1 cellular context compared by ENCODE assay signal in the genomic region with DNA sequence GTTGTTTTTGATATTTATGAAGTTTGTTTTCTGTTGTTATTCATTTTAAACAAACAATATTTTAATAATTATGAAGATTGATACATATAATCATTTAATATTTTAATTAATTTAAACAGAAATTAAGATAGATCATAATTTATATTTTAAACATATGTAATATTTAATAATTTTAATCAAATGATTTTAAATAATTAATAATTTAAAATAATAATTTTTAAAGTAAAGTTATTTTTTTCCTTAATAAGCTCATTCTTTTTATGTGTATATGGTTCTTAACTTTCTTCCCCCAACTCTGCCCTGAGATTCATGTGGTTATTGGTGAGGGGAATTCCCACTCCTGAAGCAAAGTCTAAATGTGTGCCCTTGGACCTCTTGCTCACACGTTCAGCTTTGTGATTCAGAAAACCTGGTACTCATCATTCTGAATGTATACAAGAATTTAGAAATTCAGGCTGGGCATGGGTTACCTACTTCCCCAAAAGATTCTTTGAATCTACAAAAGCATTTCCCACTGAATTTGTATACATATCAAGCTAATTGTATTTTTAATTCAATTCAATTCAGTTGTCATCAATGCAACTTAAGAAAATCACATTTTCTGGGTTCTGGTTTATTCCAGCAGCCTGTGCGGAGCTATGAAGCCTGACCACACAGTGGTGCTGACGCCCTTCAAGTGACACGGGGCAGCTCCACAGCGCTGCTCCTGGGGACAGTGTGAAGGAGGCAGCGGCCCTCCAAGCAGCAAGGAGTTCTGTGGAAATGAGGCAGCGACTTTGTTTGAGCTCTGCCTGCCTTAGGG.
TF ChIP-seq lines count a peak whose summit lies in the region.

No MANE protein-coding gene starts in this region.

TF ChIP-seq in HepG2, 621 proteins besides CTCF, POLR2A, EP300 and RAD21 (continued from another document and continues in another):
- TF ChIP-seq MAFF (IDR thresholded peaks at IDR 0.05; ENCODE audit: low read depth, low read length): no peak
- TF ChIP-seq ZKSCAN8 (CRISPR knock-in tag; IDR thresholded peaks at IDR 0.05; ENCODE audit: borderline replicate concordance): 0 out of 2 replicates have a peak, but pooled peaks have one; percentile 13
- no peak for TF ChIP-seq ZNF30 (CRISPR knock-in tag; IDR thresholded peaks at IDR 0.05)
- no peak for TF ChIP-seq SETDB1 (CRISPR knock-in tag; IDR thresholded peaks at IDR 0.05; ENCODE audit: borderline replicate concordance)
- TF ChIP-seq TOE1 (CRISPR knock-in tag; IDR thresholded peaks at IDR 0.05): 0 out of 2 replicates have a peak, but pooled peaks have one; percentile 69
- TF ChIP-seq, protein P1, sequence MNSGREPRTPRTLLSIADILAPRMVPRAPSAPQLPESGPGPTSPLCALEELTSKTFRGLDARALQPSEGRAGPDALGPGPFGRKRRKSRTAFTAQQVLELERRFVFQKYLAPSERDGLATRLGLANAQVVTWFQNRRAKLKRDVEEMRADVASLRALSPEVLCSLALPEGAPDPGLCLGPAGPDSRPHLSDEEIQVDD (CRISPR knock-in tag; IDR thresholded peaks at IDR 0.05; ENCODE audit: borderline replicate concordance): no peak
- 0 out of 2 replicates have a peak, but pooled peaks have one; percentile 31 for TF ChIP-seq FOSL2 (CRISPR knock-in tag; IDR thresholded peaks at IDR 0.05)
- TF ChIP-seq, protein P2, sequence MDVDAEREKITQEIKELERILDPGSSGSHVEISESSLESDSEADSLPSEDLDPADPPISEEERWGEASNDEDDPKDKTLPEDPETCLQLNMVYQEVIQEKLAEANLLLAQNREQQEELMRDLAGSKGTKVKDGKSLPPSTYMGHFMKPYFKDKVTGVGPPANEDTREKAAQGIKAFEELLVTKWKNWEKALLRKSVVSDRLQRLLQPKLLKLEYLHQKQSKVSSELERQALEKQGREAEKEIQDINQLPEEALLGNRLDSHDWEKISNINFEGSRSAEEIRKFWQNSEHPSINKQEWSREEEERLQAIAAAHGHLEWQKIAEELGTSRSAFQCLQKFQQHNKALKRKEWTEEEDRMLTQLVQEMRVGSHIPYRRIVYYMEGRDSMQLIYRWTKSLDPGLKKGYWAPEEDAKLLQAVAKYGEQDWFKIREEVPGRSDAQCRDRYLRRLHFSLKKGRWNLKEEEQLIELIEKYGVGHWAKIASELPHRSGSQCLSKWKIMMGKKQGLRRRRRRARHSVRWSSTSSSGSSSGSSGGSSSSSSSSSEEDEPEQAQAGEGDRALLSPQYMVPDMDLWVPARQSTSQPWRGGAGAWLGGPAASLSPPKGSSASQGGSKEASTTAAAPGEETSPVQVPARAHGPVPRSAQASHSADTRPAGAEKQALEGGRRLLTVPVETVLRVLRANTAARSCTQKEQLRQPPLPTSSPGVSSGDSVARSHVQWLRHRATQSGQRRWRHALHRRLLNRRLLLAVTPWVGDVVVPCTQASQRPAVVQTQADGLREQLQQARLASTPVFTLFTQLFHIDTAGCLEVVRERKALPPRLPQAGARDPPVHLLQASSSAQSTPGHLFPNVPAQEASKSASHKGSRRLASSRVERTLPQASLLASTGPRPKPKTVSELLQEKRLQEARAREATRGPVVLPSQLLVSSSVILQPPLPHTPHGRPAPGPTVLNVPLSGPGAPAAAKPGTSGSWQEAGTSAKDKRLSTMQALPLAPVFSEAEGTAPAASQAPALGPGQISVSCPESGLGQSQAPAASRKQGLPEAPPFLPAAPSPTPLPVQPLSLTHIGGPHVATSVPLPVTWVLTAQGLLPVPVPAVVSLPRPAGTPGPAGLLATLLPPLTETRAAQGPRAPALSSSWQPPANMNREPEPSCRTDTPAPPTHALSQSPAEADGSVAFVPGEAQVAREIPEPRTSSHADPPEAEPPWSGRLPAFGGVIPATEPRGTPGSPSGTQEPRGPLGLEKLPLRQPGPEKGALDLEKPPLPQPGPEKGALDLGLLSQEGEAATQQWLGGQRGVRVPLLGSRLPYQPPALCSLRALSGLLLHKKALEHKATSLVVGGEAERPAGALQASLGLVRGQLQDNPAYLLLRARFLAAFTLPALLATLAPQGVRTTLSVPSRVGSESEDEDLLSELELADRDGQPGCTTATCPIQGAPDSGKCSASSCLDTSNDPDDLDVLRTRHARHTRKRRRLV (CRISPR knock-in tag; IDR thresholded peaks at IDR 0.05): no peak
- TF ChIP-seq, protein P3, sequence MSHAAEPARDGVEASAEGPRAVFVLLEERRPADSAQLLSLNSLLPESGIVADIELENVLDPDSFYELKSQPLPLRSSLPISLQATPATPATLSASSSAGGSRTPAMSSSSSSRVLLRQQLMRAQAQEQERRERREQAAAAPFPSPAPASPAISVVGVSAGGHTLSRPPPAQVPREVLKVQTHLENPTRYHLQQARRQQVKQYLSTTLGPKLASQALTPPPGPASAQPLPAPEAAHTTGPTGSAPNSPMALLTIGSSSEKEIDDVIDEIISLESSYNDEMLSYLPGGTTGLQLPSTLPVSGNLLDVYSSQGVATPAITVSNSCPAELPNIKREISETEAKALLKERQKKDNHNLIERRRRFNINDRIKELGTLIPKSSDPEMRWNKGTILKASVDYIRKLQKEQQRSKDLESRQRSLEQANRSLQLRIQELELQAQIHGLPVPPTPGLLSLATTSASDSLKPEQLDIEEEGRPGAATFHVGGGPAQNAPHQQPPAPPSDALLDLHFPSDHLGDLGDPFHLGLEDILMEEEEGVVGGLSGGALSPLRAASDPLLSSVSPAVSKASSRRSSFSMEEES (CRISPR knock-in tag; IDR thresholded peaks at IDR 0.05): no peak
- TF ChIP-seq KDM2A (CRISPR knock-in tag; IDR thresholded peaks at IDR 0.05; ENCODE audit: borderline replicate concordance, low read depth): peak; percentile 53; the same call in 1 of the 2 replicates
- peak; percentile 29; the same call in 1 of the 2 replicates for TF ChIP-seq THAP11 (CRISPR knock-in tag; IDR thresholded peaks at IDR 0.05)
- TF ChIP-seq, protein P4, sequence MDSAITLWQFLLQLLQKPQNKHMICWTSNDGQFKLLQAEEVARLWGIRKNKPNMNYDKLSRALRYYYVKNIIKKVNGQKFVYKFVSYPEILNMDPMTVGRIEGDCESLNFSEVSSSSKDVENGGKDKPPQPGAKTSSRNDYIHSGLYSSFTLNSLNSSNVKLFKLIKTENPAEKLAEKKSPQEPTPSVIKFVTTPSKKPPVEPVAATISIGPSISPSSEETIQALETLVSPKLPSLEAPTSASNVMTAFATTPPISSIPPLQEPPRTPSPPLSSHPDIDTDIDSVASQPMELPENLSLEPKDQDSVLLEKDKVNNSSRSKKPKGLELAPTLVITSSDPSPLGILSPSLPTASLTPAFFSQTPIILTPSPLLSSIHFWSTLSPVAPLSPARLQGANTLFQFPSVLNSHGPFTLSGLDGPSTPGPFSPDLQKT (CRISPR knock-in tag; IDR thresholded peaks at IDR 0.05; ENCODE audit: borderline replicate concordance): no peak
- no peak for TF ChIP-seq ZNF530 (CRISPR knock-in tag; IDR thresholded peaks at IDR 0.05; ENCODE audit: low read depth)
- TF ChIP-seq ZFP37 (CRISPR knock-in tag; IDR thresholded peaks at IDR 0.05; ENCODE audit: borderline replicate concordance): no peak
- TF ChIP-seq HOXA3 (CRISPR knock-in tag; IDR thresholded peaks at IDR 0.05): peak; percentile 33; the same call in 1 of the 2 replicates
- no peak for TF ChIP-seq ZNF775 (CRISPR knock-in tag; IDR thresholded peaks at IDR 0.05; ENCODE audit: borderline replicate concordance)
- TF ChIP-seq, protein P5, sequence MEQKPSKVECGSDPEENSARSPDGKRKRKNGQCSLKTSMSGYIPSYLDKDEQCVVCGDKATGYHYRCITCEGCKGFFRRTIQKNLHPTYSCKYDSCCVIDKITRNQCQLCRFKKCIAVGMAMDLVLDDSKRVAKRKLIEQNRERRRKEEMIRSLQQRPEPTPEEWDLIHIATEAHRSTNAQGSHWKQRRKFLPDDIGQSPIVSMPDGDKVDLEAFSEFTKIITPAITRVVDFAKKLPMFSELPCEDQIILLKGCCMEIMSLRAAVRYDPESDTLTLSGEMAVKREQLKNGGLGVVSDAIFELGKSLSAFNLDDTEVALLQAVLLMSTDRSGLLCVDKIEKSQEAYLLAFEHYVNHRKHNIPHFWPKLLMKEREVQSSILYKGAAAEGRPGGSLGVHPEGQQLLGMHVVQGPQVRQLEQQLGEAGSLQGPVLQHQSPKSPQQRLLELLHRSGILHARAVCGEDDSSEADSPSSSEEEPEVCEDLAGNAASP (CRISPR knock-in tag; IDR thresholded peaks at IDR 0.05; ENCODE audit: borderline replicate concordance): peak; percentile 64; the same call in 1 of the 2 replicates
- TF ChIP-seq XBP1 (CRISPR knock-in tag; IDR thresholded peaks at IDR 0.05): no peak
- TF ChIP-seq ZNF10 (CRISPR knock-in tag; IDR thresholded peaks at IDR 0.05; ENCODE audit: borderline replicate concordance, low read depth): no peak
- TF ChIP-seq SATB2 (CRISPR knock-in tag; IDR thresholded peaks at IDR 0.05): no peak
- TF ChIP-seq SRY (CRISPR knock-in tag; IDR thresholded peaks at IDR 0.05): no peak
- TF ChIP-seq, protein P6, sequence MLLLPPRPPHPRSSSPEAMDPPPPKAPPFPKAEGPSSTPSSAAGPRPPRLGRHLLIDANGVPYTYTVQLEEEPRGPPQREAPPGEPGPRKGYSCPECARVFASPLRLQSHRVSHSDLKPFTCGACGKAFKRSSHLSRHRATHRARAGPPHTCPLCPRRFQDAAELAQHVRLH (CRISPR knock-in tag; IDR thresholded peaks at IDR 0.05; ENCODE audit: borderline replicate concordance, low read depth): no peak; the same call in 1 of the 2 replicates
- TF ChIP-seq ISL2 (CRISPR knock-in tag; IDR thresholded peaks at IDR 0.05): 0 out of 2 replicates have a peak, but pooled peaks have one; percentile 27
- TF ChIP-seq HDAC2 (CRISPR knock-in tag; IDR thresholded peaks at IDR 0.05): 0 out of 2 replicates have a peak, but pooled peaks have one; percentile 25
- TF ChIP-seq ZNF766 (CRISPR knock-in tag; IDR thresholded peaks at IDR 0.05; ENCODE audit: borderline replicate concordance): peak; percentile 51; the same call in 1 of the 2 replicates
- no peak for TF ChIP-seq ATF7-NPFF (CRISPR knock-in tag; IDR thresholded peaks at IDR 0.05; ENCODE audit: low read depth)
- no peak for TF ChIP-seq ZNF326 (CRISPR knock-in tag; IDR thresholded peaks at IDR 0.05; ENCODE audit: borderline replicate concordance)
- no peak for TF ChIP-seq ZNF629 (CRISPR knock-in tag; conservative IDR thresholded peaks at IDR 0.05)
- 0 out of 2 replicates have a peak, but pooled peaks have one; percentile 23 for TF ChIP-seq SMAD3 (CRISPR knock-in tag; IDR thresholded peaks at IDR 0.05)
- TF ChIP-seq ERF (CRISPR knock-in tag; IDR thresholded peaks at IDR 0.05): peak; percentile 64; the same call in 1 of the 2 replicates
- no peak for TF ChIP-seq KDM6A (CRISPR knock-in tag; IDR thresholded peaks at IDR 0.05; ENCODE audit: low read depth)
- no peak for TF ChIP-seq ZNF891 (CRISPR knock-in tag; IDR thresholded peaks at IDR 0.05)
- TF ChIP-seq, protein P7, sequence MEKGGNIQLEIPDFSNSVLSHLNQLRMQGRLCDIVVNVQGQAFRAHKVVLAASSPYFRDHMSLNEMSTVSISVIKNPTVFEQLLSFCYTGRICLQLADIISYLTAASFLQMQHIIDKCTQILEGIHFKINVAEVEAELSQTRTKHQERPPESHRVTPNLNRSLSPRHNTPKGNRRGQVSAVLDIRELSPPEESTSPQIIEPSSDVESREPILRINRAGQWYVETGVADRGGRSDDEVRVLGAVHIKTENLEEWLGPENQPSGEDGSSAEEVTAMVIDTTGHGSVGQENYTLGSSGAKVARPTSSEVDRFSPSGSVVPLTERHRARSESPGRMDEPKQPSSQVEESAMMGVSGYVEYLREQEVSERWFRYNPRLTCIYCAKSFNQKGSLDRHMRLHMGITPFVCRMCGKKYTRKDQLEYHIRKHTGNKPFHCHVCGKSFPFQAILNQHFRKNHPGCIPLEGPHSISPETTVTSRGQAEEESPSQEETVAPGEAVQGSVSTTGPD (CRISPR knock-in tag; IDR thresholded peaks at IDR 0.05): no peak
- no peak for TF ChIP-seq TBX3 (IDR thresholded peaks at IDR 0.05; ENCODE audit: borderline replicate concordance)
- TF ChIP-seq, protein P8, sequence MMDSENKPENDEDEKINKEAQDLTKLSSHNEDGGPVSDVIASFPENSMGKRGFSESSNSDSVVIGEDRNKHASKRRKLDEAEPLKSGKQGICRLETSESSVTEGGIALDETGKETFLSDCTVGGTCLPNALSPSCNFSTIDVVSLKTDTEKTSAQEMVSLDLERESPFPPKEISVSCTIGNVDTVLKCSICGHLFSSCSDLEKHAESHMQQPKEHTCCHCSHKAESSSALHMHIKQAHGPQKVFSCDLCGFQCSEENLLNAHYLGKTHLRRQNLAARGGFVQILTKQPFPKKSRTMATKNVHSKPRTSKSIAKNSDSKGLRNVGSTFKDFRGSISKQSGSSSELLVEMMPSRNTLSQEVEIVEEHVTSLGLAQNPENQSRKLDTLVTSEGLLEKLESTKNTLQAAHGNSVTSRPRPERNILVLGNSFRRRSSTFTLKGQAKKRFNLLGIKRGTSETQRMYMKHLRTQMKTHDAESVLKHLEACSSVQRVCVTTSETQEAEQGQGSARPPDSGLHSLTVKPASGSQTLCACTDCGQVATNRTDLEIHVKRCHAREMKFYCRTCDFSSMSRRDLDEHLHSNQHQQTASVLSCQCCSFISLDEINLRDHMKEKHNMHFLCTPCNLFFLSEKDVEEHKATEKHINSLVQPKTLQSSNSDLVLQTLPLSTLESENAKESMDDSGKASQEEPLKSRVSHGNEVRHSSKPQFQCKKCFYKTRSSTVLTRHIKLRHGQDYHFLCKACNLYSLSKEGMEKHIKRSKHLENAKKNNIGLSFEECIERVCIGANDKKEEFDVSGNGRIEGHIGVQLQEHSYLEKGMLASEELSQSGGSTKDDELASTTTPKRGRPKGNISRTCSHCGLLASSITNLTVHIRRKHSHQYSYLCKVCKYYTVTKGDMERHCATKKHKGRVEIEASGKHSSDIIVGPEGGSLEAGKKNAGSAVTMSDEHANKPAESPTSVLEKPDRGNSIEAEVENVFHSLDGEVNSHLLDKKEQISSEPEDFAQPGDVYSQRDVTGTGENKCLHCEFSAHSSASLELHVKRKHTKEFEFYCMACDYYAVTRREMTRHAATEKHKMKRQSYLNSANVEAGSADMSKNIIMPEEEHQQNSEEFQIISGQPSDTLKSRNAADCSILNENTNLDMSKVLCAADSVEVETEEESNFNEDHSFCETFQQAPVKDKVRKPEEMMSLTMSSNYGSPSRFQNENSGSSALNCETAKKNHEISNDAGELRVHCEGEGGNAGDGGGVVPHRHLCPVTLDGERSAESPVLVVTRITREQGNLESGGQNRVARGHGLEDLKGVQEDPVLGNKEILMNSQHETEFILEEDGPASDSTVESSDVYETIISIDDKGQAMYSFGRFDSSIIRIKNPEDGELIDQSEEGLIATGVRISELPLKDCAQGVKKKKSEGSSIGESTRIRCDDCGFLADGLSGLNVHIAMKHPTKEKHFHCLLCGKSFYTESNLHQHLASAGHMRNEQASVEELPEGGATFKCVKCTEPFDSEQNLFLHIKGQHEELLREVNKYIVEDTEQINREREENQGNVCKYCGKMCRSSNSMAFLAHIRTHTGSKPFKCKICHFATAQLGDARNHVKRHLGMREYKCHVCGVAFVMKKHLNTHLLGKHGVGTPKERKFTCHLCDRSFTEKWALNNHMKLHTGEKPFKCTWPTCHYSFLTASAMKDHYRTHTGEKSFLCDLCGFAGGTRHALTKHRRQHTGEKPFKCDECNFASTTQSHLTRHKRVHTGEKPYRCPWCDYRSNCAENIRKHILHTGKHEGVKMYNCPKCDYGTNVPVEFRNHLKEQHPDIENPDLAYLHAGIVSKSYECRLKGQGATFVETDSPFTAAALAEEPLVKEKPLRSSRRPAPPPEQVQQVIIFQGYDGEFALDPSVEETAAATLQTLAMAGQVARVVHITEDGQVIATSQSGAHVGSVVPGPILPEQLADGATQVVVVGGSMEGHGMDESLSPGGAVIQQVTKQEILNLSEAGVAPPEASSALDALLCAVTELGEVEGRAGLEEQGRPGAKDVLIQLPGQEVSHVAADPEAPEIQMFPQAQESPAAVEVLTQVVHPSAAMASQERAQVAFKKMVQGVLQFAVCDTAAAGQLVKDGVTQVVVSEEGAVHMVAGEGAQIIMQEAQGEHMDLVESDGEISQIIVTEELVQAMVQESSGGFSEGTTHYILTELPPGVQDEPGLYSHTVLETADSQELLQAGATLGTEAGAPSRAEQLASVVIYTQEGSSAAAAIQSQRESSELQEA (CRISPR knock-in tag; IDR thresholded peaks at IDR 0.05; ENCODE audit: not compliant biosample characterization): no peak
- TF ChIP-seq GATAD1 (CRISPR knock-in tag; IDR thresholded peaks at IDR 0.05): no peak
